In genomic region chr6:2988426-2989331, GRCh38 we compare ENCODE assay signal across 8 cellular contexts. TPM values are rescaled to one million over a fixed set of nuclear protein-coding genes. Genes with fewer than 3 reads are reported as not detected.
A peak's percentile ranks its signal among the peaks of the same experiment; 100 is the strongest.
DNase-seq lines count a peak whose midpoint lies in the region; ATAC-seq lines count a peak whose summit lies in the region.

No MANE protein-coding gene starts in this region.

- peak overlapping the region; percentile 93 for H3K4me3 ChIP-seq in mononuclear cell (ENCODE audit: low read length)

- H3K27me3 ChIP-seq in mononuclear cell (ENCODE audit: insufficient read depth, low read length) = no peaks in the 10 kb centered on the region

- ATAC-seq in GM21360 (IDR thresholded peaks at IDR 0.05; ENCODE audit: unreplicated experiment) = peak; percentile 74

- H3K9me3 ChIP-seq in mononuclear cell (ENCODE audit: low read depth, low read length) = no peaks in the 10 kb centered on the region

- peak; percentile 81 for DNase-seq in COLO829 (ENCODE audit: low spot score)
- peak; percentile 98 for DNase-seq in HT1080 (ENCODE audit: low read depth)
- DNase-seq in NOMO-1 treated with DMSO at 0.1 percent for 48 hours (lab: John Stamatoyannopoulos, UW; ENCODE audit: unreplicated experiment) = peak; percentile 76
- peak; percentile 68 for DNase-seq in activated T-cell treated with anti-CD3 and anti-CD28 coated beads for 24 hours (ENCODE audit: low read depth)
- DNase-seq in epidermal melanocyte (ENCODE audit: insufficient read length, low spot score) = peak; percentile 38
- peak; percentile 49 to 66 for DNase-seq in stimulated activated CD8-positive, alpha-beta memory T cell treated with anti-CD3 and anti-CD28 coated beads, Interleukin-4, amount 100 ng/mL, for 1 hour (ENCODE audit: low read depth in 2 of 2, low spot score in 1 of 2)

- H3K4me1 ChIP-seq in mononuclear cell (ENCODE audit: insufficient read depth, low read length) = peaks cover 26% of the 10 kb centered on the region

RNA-seq across cellular contexts. Expression of gene NQO2, which starts 11.0 kb away (rescaled TPM):
- total RNA-seq in HT1080 (2014; rRNA removed; shearing (Covaris generic)) = 11.2 and 12.5 TPM in 2 replicates
- polyA plus RNA-seq in HT1080 (2015; cell fraction: cytosol; rRNA removed) = 13.9 and 17.2 TPM in 2 replicates
- 8.6 and 10.4 TPM in 2 replicates for polyA plus RNA-seq in HT1080 (2015; cell fraction: nucleus; rRNA removed)
- total RNA-seq in mononuclear cell = 14.5 TPM

RNA-seq across cellular contexts. Expression of gene SERPINB6, which starts 17.3 kb away (rescaled TPM):
- total RNA-seq in HT1080 (2014; rRNA removed; shearing (Covaris generic)) = 45.9 and 52.6 TPM in 2 replicates
- polyA plus RNA-seq in HT1080 (2015; cell fraction: cytosol; rRNA removed) = 98.6 and 121 TPM in 2 replicates
- 86.9 and 93.4 TPM in 2 replicates for polyA plus RNA-seq in HT1080 (2015; cell fraction: nucleus; rRNA removed)
- 58.4 TPM for total RNA-seq in mononuclear cell

Comparison
In these comparisons a context has a peak if more than half of its experiments do, and no peak if none do; other contexts are left out.
1. Peak in every context shown above with its lines: DNase-seq, ATAC-seq and H3K4me3 ChIP-seq.
2. DNase-seq: peak in every context shown above with its lines; median percentile 98 in HT1080; 81 in COLO829; 76 in NOMO-1 treated with DMSO at 0.1 percent for 48 hours; 68 in activated T-cell treated with anti-CD3 and anti-CD28 coated beads for 24 hours; 58 in stimulated activated CD8-positive, alpha-beta memory T cell treated with anti-CD3 and anti-CD28 coated beads, Interleukin-4, amount 100 ng/mL, for 1 hour; 38 in epidermal melanocyte.